Comparison of ENCODE assay signal across 8 cellular contexts in the genomic region with DNA sequence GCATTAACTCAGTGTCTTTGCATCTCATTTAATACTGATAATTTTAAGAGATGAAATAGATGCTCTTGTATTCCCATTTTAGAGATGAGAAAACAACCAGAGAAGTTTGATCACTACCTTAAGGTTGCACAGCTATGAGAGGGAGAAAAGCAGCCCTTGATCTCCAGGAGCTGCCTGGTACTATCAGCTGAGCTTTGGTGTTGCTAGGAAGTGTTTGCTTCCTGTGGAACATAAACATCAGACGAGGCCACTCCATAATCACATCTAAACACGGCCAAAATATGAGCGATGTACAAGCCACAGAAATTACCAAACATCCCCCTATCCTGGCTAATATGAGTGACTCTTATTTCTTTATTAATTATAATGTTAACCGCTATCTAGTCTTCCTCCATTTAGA. TPM values are rescaled to one million over a fixed set of nuclear protein-coding genes. Genes with fewer than 3 reads are reported as not detected.
DNase-seq lines count a peak whose midpoint lies in the region; FAIRE-seq and TF ChIP-seq lines count a peak whose summit lies in the region.

No MANE protein-coding gene starts in this region.

- no peaks in the 10 kb centered on the region for H3K9me1 ChIP-seq in endothelial cell of umbilical vein (replicated peaks; ENCODE audit: control insufficient read depth, extremely low read depth, insufficient read depth, low read length)

- dilution Hi-C loops in endothelial cell of umbilical vein (cut with MboI; ENCODE audit: extremely low pct_ligation_motif_present, low sequenced_read_pairs): no loop called here

- peaks cover 29% of the 10 kb centered on the region for H3K79me2 ChIP-seq in endothelial cell of umbilical vein (ENCODE audit: control insufficient read depth, insufficient read depth, low read length)

- CTCF ChIA-PET in endothelial cell of umbilical vein (lab: Charles Lee): interaction anchor here (0.7 kb wide), 1 partner anchor 22 kb away, joined by 3 read pairs; no protein-coding TSS in a partner anchor

- H3K27me3 ChIP-seq in SJCRH30: no peaks in the 10 kb centered on the region
- H3K27me3 ChIP-seq in endothelial cell of umbilical vein (ENCODE audit: control insufficient read depth in 2 of 2, insufficient read depth in 2 of 2, low read length in 2 of 2): no peaks in the 10 kb centered on the region
- H3K27me3 ChIP-seq in skeletal muscle satellite cell (ENCODE audit: control insufficient read depth, insufficient read depth, low read length): no peaks in the 10 kb centered on the region

- TF ChIP-seq CTCF in endothelial cell of umbilical vein (IDR thresholded peaks at IDR 0.05; ENCODE audit: extremely low read depth in 1 of 2, insufficient read depth in 1 of 2, low read depth in 1 of 2, low read length in 2 of 2): no peak

- peak; percentile 52 for FAIRE-seq in endothelial cell of umbilical vein (lab: Jason Lieb, UNC)

- H3K4me3 ChIP-seq in SJCRH30 (peak overlapping the region; percentile 94; the same call in 1 of the 2 replicates), endothelial cell of umbilical vein (replicated peaks in 1 of 3; ENCODE audit: insufficient read depth in 1 of 3, low read depth in 1 of 3, low read length in 3 of 3) (peak overlapping the region in 1 of 3 experiments; percentile 77), skeletal muscle satellite cell (ENCODE audit: low read length) (no peak overlapping the region)

- intact Hi-C loops in endothelial cell of umbilical vein (cut with micrococcal nuclease): loop anchor here (1.0 to 10.0 kb wide), 4 partner anchors 8 to 999 kb away; a partner anchor contains a TSS

- DNase-seq in DMS53 (lab: John Stamatoyannopoulos, UW) (peak; percentile 6), DMS53 treated with DMSO at 0.1 percent for 48 hours (lab: John Stamatoyannopoulos, UW; ENCODE audit: unreplicated experiment) (no peak), SJCRH30 (no peak), endothelial cell of umbilical vein (ENCODE audit: low read depth, low spot score) (peak; percentile 33), DMS 273 treated with DMSO at 0.1 percent for 48 hours (lab: John Stamatoyannopoulos, UW) (no peak), NCI-H1694 treated with DMSO at 0.1 percent for 48 hours (lab: John Stamatoyannopoulos, UW) (no peak)
- no peak for DNase-seq in stimulated activated CD4-positive, alpha-beta T cell treated with anti-CD3 and anti-CD28 coated beads, Interleukin-4, amount 100 ng/mL, for 24 hours

- H3K4me2 ChIP-seq in endothelial cell of umbilical vein (ENCODE audit: insufficient read depth, low read length): peak overlapping the region; percentile 85
- peak overlapping the region; percentile 76 for H3K4me2 ChIP-seq in skeletal muscle satellite cell (ENCODE audit: low read length)

- POLR2A ChIA-PET in endothelial cell of umbilical vein (lab: Charles Lee): no interaction called here

- H3K9ac ChIP-seq in endothelial cell of umbilical vein (replicated peaks; ENCODE audit: extremely low read depth, insufficient read depth, low read length): peak overlapping the region; percentile 21
- H3K9ac ChIP-seq in skeletal muscle satellite cell (ENCODE audit: low read depth, low read length): no peak overlapping the region

- no peaks in the 10 kb centered on the region for H3K9me3 ChIP-seq in SJCRH30 (replicated peaks)
- H3K9me3 ChIP-seq in endothelial cell of umbilical vein (replicated peaks; ENCODE audit: control insufficient read depth, insufficient read depth, low read length): no peaks in the 10 kb centered on the region
- H3K9me3 ChIP-seq in skeletal muscle satellite cell (replicated peaks; ENCODE audit: low read length): no peaks in the 10 kb centered on the region

- H4K20me1 ChIP-seq in endothelial cell of umbilical vein (replicated peaks; ENCODE audit: control insufficient read depth, extremely low read depth, insufficient read depth, low read length): no peaks in the 10 kb centered on the region

- H3K36me3 ChIP-seq in SJCRH30 (no peaks in the 10 kb centered on the region; the same call in 1 of the 2 replicates), endothelial cell of umbilical vein (ENCODE audit: control insufficient read depth in 2 of 2, extremely low read depth in 1 of 2, insufficient read depth in 2 of 2, low read length in 2 of 2) (no peaks in the 10 kb centered on the region), skeletal muscle satellite cell (ENCODE audit: insufficient read depth, low read length) (no peaks in the 10 kb centered on the region)

- H3K27ac ChIP-seq in SJCRH30 (no peak overlapping the region), endothelial cell of umbilical vein (ENCODE audit: insufficient read depth, low read depth, low read length) (no peak overlapping the region)

- H3K4me1 ChIP-seq in SJCRH30: peaks cover 7% of the 10 kb centered on the region
- peaks cover 23% of the 10 kb centered on the region for H3K4me1 ChIP-seq in endothelial cell of umbilical vein (ENCODE audit: control insufficient read depth, extremely low read depth, insufficient read depth, low read length)
- H3K4me1 ChIP-seq in skeletal muscle satellite cell (ENCODE audit: control insufficient read depth, insufficient read depth, low read length): peaks cover 15% of the 10 kb centered on the region

- TF ChIP-seq POLR2A in endothelial cell of umbilical vein (IDR thresholded peaks at IDR 0.05; ENCODE audit: low read depth, low read length): no peak

- BruUV-seq in endothelial cell of umbilical vein (replicated peaks; lab: Mats Ljungman, UMichigan): no TSS peak

- peak overlapping the region; percentile 21 for H2AFZ ChIP-seq in endothelial cell of umbilical vein (ENCODE audit: low read depth, low read length)

TF ChIP-seq in endothelial cell of umbilical vein, 7 proteins besides CTCF, POLR2A, EP300 and RAD21:
- no peak for TF ChIP-seq FOS (IDR thresholded peaks at IDR 0.05; ENCODE audit: borderline replicate concordance, insufficient read depth, low read length)
- TF ChIP-seq, protein P1, sequence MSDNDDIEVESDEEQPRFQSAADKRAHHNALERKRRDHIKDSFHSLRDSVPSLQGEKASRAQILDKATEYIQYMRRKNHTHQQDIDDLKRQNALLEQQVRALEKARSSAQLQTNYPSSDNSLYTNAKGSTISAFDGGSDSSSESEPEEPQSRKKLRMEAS (IDR thresholded peaks at IDR 0.05; ENCODE audit: insufficient read depth, insufficient read length): no peak
- no peak for TF ChIP-seq GATA2 (IDR thresholded peaks at IDR 0.05; ENCODE audit: insufficient read depth, insufficient read length, low read depth, low read length)
- no peak for TF ChIP-seq EZH2 (IDR thresholded peaks at IDR 0.05; ENCODE audit: borderline replicate concordance, low read depth, low read length, severe bottlenecking)
- no peak for TF ChIP-seq POLR2AphosphoS5 (IDR thresholded peaks at IDR 0.05; ENCODE audit: insufficient read depth, low read depth, low read length)
- no peak for TF ChIP-seq JUN (IDR thresholded peaks at IDR 0.05; ENCODE audit: borderline replicate concordance, insufficient read depth, insufficient read length, low read depth)
- TF ChIP-seq MYC (IDR thresholded peaks at IDR 0.05; ENCODE audit: low read depth, low read length): no peak

RNA-seq across cellular contexts. Expression of a gene that starts 0.6 kb away (rescaled TPM):
- 76.8 and 82.0 TPM in 2 replicates for total RNA-seq in SJCRH30 (2014; rRNA removed; shearing (Covaris generic))
- total RNA-seq in endothelial cell of umbilical vein: 66.0 and 68.7 TPM in 2 replicates
- polyA plus RNA-seq in endothelial cell of umbilical vein: 48.9 and 54.7 TPM in 2 replicates
- 34.6 and 37.4 TPM in 2 replicates for polyA plus RNA-seq in endothelial cell of umbilical vein (2011; cell fraction: cytosol; rRNA removed)
- polyA plus RNA-seq in endothelial cell of umbilical vein (2011; cell fraction: nucleus; rRNA removed): 134 and 138 TPM in 2 replicates
- 65.7 and 67.9 TPM in 2 replicates for polyA plus RNA-seq in endothelial cell of umbilical vein (2012)
- polyA minus RNA-seq in endothelial cell of umbilical vein: 390 and 408 TPM in 2 replicates
- polyA minus RNA-seq in endothelial cell of umbilical vein (2011; cell fraction: cytosol; rRNA and poly(A)+ RNA removed): 12.9 TPM
- 164 and 166 TPM in 2 replicates for polyA minus RNA-seq in endothelial cell of umbilical vein (2011; cell fraction: nucleus; rRNA and poly(A)+ RNA removed)
- total RNA-seq in skeletal muscle satellite cell (2012; rRNA removed): 81.9 and 87.8 TPM in 2 replicates

RNA-seq across cellular contexts. Expression of a gene that starts 11.5 kb away (rescaled TPM):
- total RNA-seq in SJCRH30 (2014; rRNA removed; shearing (Covaris generic)): 55.9 and 58.6 TPM in 2 replicates
- total RNA-seq in endothelial cell of umbilical vein: 27.7 and 31.5 TPM in 2 replicates
- 17.1 and 19.2 TPM in 2 replicates for polyA plus RNA-seq in endothelial cell of umbilical vein
- polyA plus RNA-seq in endothelial cell of umbilical vein (2011; cell fraction: cytosol; rRNA removed): 19.0 and 19.7 TPM in 2 replicates
- 9.5 and 10.3 TPM in 2 replicates for polyA plus RNA-seq in endothelial cell of umbilical vein (2011; cell fraction: nucleus; rRNA removed)
- polyA plus RNA-seq in endothelial cell of umbilical vein (2012): 24.2 and 27.9 TPM in 2 replicates
- 6.6 and 6.7 TPM in 2 replicates for polyA minus RNA-seq in endothelial cell of umbilical vein
- polyA minus RNA-seq in endothelial cell of umbilical vein (2011; cell fraction: cytosol; rRNA and poly(A)+ RNA removed): 14.2 TPM
- polyA minus RNA-seq in endothelial cell of umbilical vein (2011; cell fraction: nucleus; rRNA and poly(A)+ RNA removed): 6.2 and 8.1 TPM in 2 replicates
- total RNA-seq in skeletal muscle satellite cell (2012; rRNA removed): 34.7 and 36.0 TPM in 2 replicates

Comparison
In these comparisons a context has a peak if more than half of its experiments do, and no peak if none do; other contexts are left out.
1. DNase-seq: peak in DMS53 (single experiment) and endothelial cell of umbilical vein (single experiment); none in DMS53 treated with DMSO at 0.1 percent for 48 hours (single experiment), SJCRH30 (0 of 2), DMS 273 treated with DMSO at 0.1 percent for 48 hours (single experiment), stimulated activated CD4-positive, alpha-beta T cell treated with anti-CD3 and anti-CD28 coated beads, Interleukin-4, amount 100 ng/mL, for 24 hours (single experiment) and NCI-H1694 treated with DMSO at 0.1 percent for 48 hours (single experiment).